22 cellular contexts compared by ENCODE assay signal in the genomic region with DNA sequence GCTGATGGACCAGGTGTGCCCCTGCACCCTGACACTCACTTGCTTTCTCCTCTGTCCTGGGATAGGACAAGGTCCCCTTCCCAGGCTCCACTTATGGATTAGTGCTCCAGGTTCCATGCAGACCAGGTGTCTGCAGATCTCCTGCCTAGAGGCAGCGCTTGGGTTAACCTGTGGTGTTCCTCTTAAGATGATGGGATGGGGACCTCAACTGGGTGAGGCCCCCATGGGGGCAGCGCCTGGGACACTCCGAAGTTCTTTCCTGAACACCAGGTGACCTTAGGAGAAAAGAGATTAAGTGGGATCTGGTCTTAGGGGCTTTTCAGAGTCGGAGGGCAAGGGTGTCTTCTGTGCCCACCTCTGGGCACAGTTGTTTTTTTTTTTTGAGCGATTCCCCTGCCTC. TPM values are rescaled to one million over a fixed set of nuclear protein-coding genes. Genes with fewer than 3 reads are reported as not detected.
DNase-seq lines count a peak whose midpoint lies in the region; ATAC-seq and TF ChIP-seq lines count a peak whose summit lies in the region.
"Had no signal": no experiment of that assay in that cellular context is flagged by ENCODE, and none has a peak within 500 bp of the region (broad histone marks: within the 10 kb centered on the region; RNA-seq: fewer than 3 reads in every experiment).

No MANE protein-coding gene starts in this region.

- H3K27me3 ChIP-seq in lower lobe of right lung (ENCODE audit: low read depth), result no peaks in the 10 kb centered on the region
- H3K27me3 ChIP-seq in aorta (ENCODE audit: control insufficient read depth in 1 of 2, insufficient read depth in 2 of 2, low read length in 1 of 2), result no peaks in the 10 kb centered on the region
- H3K27me3 ChIP-seq in prostate gland (replicated peaks; ENCODE audit: insufficient read depth), result no peaks in the 10 kb centered on the region

- no peak overlapping the region for H3K4me3 ChIP-seq in lower lobe of right lung
- H3K4me3 ChIP-seq in aorta (ENCODE audit: low read length in 2 of 2), result no peak overlapping the region
- H3K4me3 ChIP-seq in prostate gland, result no peak overlapping the region
- H3K4me3 ChIP-seq: A549, GM12878, SJSA1 had no signal

- H3K36me3 ChIP-seq in lower lobe of right lung (no peaks in the 10 kb centered on the region), aorta (ENCODE audit: control insufficient read depth in 1 of 2, insufficient read depth in 2 of 2, low read length in 1 of 2) (no peaks in the 10 kb centered on the region), prostate gland (no peaks in the 10 kb centered on the region)
- H3K36me3 ChIP-seq: SJSA1 had no signal

- DNase-seq in Right ventricle myocardium superior, result no peak
- no peak for DNase-seq in left cardiac atrium
- DNase-seq in lower lobe of right lung, result peak; percentile 13
- peak; percentile 22 to 35 for DNase-seq in aorta
- DNase-seq in NCI-H1417 (lab: John Stamatoyannopoulos, UW), result no peak
- no peak for DNase-seq in activated naive CD4-positive, alpha-beta T cell treated with anti-CD3 and anti-CD28 coated beads, Interleukin-2, amount 50 U/mL, for 16 hours
- DNase-seq in prostate gland (ENCODE audit: low spot score), result no peak
- DNase-seq: C1 segment of cervical spinal cord; CD4-positive, alpha-beta memory T cell; COR-L47; HCEC 1CT; Karpas-422; NCI-H1092; NCI-H1436; NCI-H187; NCI-H446; NCI-H524 treated with DMSO at 0.1 percent for 48 hours; NCI-H774; PC-3 had no signal

- no peaks in the 10 kb centered on the region for H3K9me3 ChIP-seq in lower lobe of right lung
- H3K9me3 ChIP-seq in aorta (ENCODE audit: control insufficient read depth, low read length), result no peaks in the 10 kb centered on the region
- no peaks in the 10 kb centered on the region for H3K9me3 ChIP-seq in prostate gland
- H3K9me3 ChIP-seq: A549, SJSA1 had no signal

- H3K4me1 ChIP-seq in lower lobe of right lung, result no peaks in the 10 kb centered on the region
- no peaks in the 10 kb centered on the region for H3K4me1 ChIP-seq in aorta (ENCODE audit: control insufficient read depth in 1 of 2, insufficient read depth in 2 of 2, low read length in 2 of 2)
- H3K4me1 ChIP-seq in prostate gland (replicated peaks), result no peaks in the 10 kb centered on the region

- peak; percentile 0 for ATAC-seq in Right ventricle myocardium superior (ENCODE audit: poor library complexity)
- peak; percentile 4 to 7 for ATAC-seq in left cardiac atrium
- no peak for ATAC-seq in lower lobe of right lung
- no peak for ATAC-seq in aorta (ENCODE audit: low FRiP score)
- ATAC-seq: A549, GM12878, PC-3 had no signal

- TF ChIP-seq POLR2A in prostate gland (IDR thresholded peaks at IDR 0.05), result no peak

- 94 to 98% methylated on average over 5 of the region's 5 CpGs for WGBS in aorta, 2 donors
- 98% methylated on average over 5 of the region's 5 CpGs for WGBS in prostate gland

- TF ChIP-seq CTCF in lower lobe of right lung (IDR thresholded peaks at IDR 0.05) (no peak), prostate gland (IDR thresholded peaks at IDR 0.05) (no peak)

- intact Hi-C loops in Right ventricle myocardium superior (cut with DNase I), result no loop called here
- intact Hi-C loops in left cardiac atrium (cut with DNase I), result no loop called here
- intact Hi-C loops in lower lobe of right lung (cut with DNase I), result no loop called here
- intact Hi-C loops in aorta (cut with DNase I), result no loop called here
- intact Hi-C loops in prostate gland (cut with DNase I), result no loop called here

- H3K27ac ChIP-seq in lower lobe of right lung (no peak overlapping the region), aorta (ENCODE audit: low read depth in 1 of 2, low read length in 2 of 2) (no peak overlapping the region), prostate gland (no peak overlapping the region)
- H3K27ac ChIP-seq: A549, SJSA1 had no signal

RNA-seq across cellular contexts. Expression of gene TNNT2, which starts 21.2 kb away (rescaled TPM):
- total RNA-seq in Right ventricle myocardium superior, result 9,128 TPM
- total RNA-seq in left cardiac atrium, result 1,000 to 10,000 TPM; 4,860 to 5,317 TPM
- total RNA-seq in lower lobe of right lung, result 6.4 TPM
- total RNA-seq in aorta, result under 1 TPM; 0.21 to 0.36 TPM
- 10 to 100 TPM in 1 of 2 donors, 1 to 10 TPM in 1; 1.0 to 24.0 TPM for polyA plus RNA-seq in aorta
- 1 to 10 TPM; 2.2 to 3.5 TPM for total RNA-seq in prostate gland
- total RNA-seq: CD4-positive, alpha-beta memory T cell; GM12878; SJSA1 had no signal
- polyA plus RNA-seq: CD4-positive, alpha-beta memory T cell had no signal

RNA-seq across cellular contexts. Expression of gene LAD1, which starts 42.9 kb away (rescaled TPM):
- total RNA-seq in Right ventricle myocardium superior (1.9 TPM), left cardiac atrium (1 to 10 TPM; 1.3 to 1.4 TPM), lower lobe of right lung (35.3 TPM), aorta (under 1 TPM in 1 of 2 donors, not detected in 1; 0.71 TPM), prostate gland (10 to 100 TPM; 12.8 to 26.8 TPM)
- 10 to 100 TPM in 1 of 2 donors, under 1 TPM in 1; 0.82 to 33.8 TPM for polyA plus RNA-seq in aorta
- total RNA-seq: SJSA1 had no signal
- polyA plus RNA-seq: CD4-positive, alpha-beta memory T cell had no signal

Comparison
In these comparisons a context has a peak if more than half of its experiments do, and no peak if none do; other contexts are left out.
1. ATAC-seq: peak in Right ventricle myocardium superior (single experiment) and left cardiac atrium (2 of 2); none in lower lobe of right lung (0 of 2) and aorta (single experiment).
2. DNase-seq: peak in lower lobe of right lung (single experiment) and aorta (2 of 2); none in Right ventricle myocardium superior (single experiment), left cardiac atrium (single experiment), NCI-H1417 (0 of 3), activated naive CD4-positive, alpha-beta T cell treated with anti-CD3 and anti-CD28 coated beads, Interleukin-2, amount 50 U/mL, for 16 hours (single experiment) and prostate gland (single experiment).
3. RNA of gene TNNT2, which starts 21.2 kb away (total RNA-seq): 9,128 TPM in Right ventricle myocardium superior (single experiment) and 4,860 to 5,317 TPM in left cardiac atrium; 6.4 TPM in lower lobe of right lung (single experiment), 2.2 to 3.5 TPM in prostate gland and 0.21 to 0.36 TPM in aorta; every median in the first group is over 100 times any median in the second.